Comparison of ENCODE assay signal across 8 cellular contexts in the genomic region with DNA sequence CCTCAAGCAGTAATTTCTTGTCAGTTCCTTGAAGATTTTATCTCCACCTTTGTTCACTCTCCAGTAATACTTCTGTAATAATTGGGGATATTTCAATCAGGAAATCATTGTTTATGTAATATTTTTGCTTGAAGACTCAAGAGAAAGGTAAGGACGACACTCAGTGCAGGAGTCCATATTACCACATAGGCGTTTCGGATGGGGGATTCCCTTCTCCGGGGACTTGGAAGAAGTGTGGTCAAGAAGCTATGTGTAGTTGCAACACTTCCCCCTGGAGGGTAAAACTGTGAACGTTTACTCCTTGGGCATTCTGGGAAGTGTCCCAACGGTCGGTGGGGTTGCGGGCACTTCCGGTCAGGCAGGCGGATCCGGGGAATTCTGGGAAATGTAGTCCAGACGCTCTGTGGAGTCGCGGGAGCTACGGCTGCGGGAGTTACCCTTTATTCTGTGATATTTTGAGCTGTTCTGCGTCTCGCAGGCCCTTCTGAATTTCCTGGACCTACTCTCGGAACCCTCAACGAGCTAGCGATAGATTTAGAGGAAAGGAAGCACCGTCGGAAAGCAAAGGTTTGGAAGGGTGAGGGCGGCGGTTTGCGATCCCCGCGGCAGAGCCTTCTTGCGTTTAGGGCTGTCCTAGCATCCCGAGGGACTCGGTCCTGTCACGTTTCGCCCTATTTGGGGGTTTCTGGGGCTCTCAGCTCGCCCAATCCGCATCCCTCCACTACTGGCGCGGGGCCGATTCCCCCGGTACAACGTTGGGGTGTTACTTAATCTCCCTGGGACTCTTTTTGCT. TPM values are rescaled to one million over a fixed set of nuclear protein-coding genes. Genes with fewer than 3 reads are reported as not detected.
DNase-seq lines count a peak whose midpoint lies in the region; ATAC-seq and TF ChIP-seq lines count a peak whose summit lies in the region.

A gene (plus strand): TSS at position 395 of the 793 bp plus-strand sequence. CDS start 11,499 bp downstream, outside the sequence.

- DNase-seq in ELR (ENCODE audit: low read depth) (peak; percentile 98), H4 (ENCODE audit: low spot score) (peak; percentile 92), MM.1S (peak; percentile 90), SJCRH30 (peak; percentile 94 to 97), glutamatergic neuron (peak; percentile 87), occipital lobe (lab: John Stamatoyannopoulos, UW) (peak; percentile 84), thoracic aorta (ENCODE audit: low spot score) (peak; percentile 80)
- peak; percentile 78 for DNase-seq in activated naive CD8-positive, alpha-beta T cell treated with anti-CD3 and anti-CD28 coated beads for 36 hours

- no peaks in the 10 kb centered on the region for H3K9me2 ChIP-seq in MM.1S (replicated peaks; ENCODE audit: insufficient read depth, low read length)

- 0 out of 2 replicates have a peak, but pooled peaks cover 10% of the 10 kb centered on the region for H3K27me3 ChIP-seq in MM.1S (replicated peaks; ENCODE audit: insufficient read depth, low read length)
- H3K27me3 ChIP-seq in SJCRH30, result no peaks in the 10 kb centered on the region
- no peaks in the 10 kb centered on the region for H3K27me3 ChIP-seq in thoracic aorta (replicated peaks; ENCODE audit: insufficient read depth)

- H2AFZ ChIP-seq in MM.1S (ENCODE audit: low read length), result peak within 1 kb of the TSS; percentile 99

- peak within 1 kb of the TSS; percentile 49 for H3K4me2 ChIP-seq in MM.1S (ENCODE audit: low read depth, low read length)

- peaks cover 30% of the 10 kb centered on the region for H3K36me3 Mint-ChIP-seq in activated naive CD8-positive, alpha-beta T cell treated with anti-CD3 and anti-CD28 coated beads for 36 hours
- H3K36me3 Mint-ChIP-seq in glutamatergic neuron (ENCODE audit: unreplicated experiment), result peaks cover 29% of the 10 kb centered on the region

- H4K20me1 ChIP-seq in MM.1S (ENCODE audit: insufficient read depth, low read length), result no peaks in the 10 kb centered on the region

- H3K27ac ChIP-seq in MM.1S (ENCODE audit: low read length) (no peak within 1 kb of the TSS), SJCRH30 (peak within 1 kb of the TSS; percentile 43), thoracic aorta (peak within 1 kb of the TSS; percentile 52 to 69)

- H3F3A ChIP-seq in MM.1S (ENCODE audit: insufficient read depth, low read length), result no peaks in the 10 kb centered on the region

- H3K27ac Mint-ChIP-seq in activated naive CD8-positive, alpha-beta T cell treated with anti-CD3 and anti-CD28 coated beads for 36 hours, result peak within 1 kb of the TSS; percentile 85
- H3K27ac Mint-ChIP-seq in glutamatergic neuron (ENCODE audit: unreplicated experiment), result peak within 1 kb of the TSS; percentile 93

- H3K79me2 ChIP-seq in MM.1S (ENCODE audit: low read length), result no peaks in the 10 kb centered on the region

- TF ChIP-seq CTCF in MM.1S (IDR thresholded peaks at IDR 0.05; ENCODE audit: low read length) (peak; percentile 45), glutamatergic neuron (IDR thresholded peaks at IDR 0.05; ENCODE audit: partially characterized antibody, unreplicated experiment) (peak; percentile 49), thoracic aorta (IDR thresholded peaks at IDR 0.05) (peak; percentile 26)

- H3K9ac ChIP-seq in MM.1S (ENCODE audit: low read length), result peak within 1 kb of the TSS; percentile 3; the same call in 1 of the 2 replicates

- peak within 1 kb of the TSS; percentile 97 for H3K4me3 Mint-ChIP-seq in activated naive CD8-positive, alpha-beta T cell treated with anti-CD3 and anti-CD28 coated beads for 36 hours
- H3K4me3 Mint-ChIP-seq in glutamatergic neuron (ENCODE audit: unreplicated experiment), result peak within 1 kb of the TSS; percentile 99

- H3K4me1 Mint-ChIP-seq in activated naive CD8-positive, alpha-beta T cell treated with anti-CD3 and anti-CD28 coated beads for 36 hours, result peaks cover 9% of the 10 kb centered on the region
- no peaks in the 10 kb centered on the region for H3K4me1 Mint-ChIP-seq in glutamatergic neuron (ENCODE audit: low read depth, unreplicated experiment)

- H3K4me1 ChIP-seq in MM.1S (ENCODE audit: low read length), result no peaks in the 10 kb centered on the region
- H3K4me1 ChIP-seq in SJCRH30, result no peaks in the 10 kb centered on the region
- peaks cover 0 to 3% of the 10 kb centered on the region in 2 donors for H3K4me1 ChIP-seq in thoracic aorta (ENCODE audit: control insufficient read depth in 1 of 2, low read depth in 2 of 2)

- peak; percentile 99 for ATAC-seq in thoracic aorta (ENCODE audit: insufficient number of reproducible peaks, low FRiP score, low read depth)

- no peaks in the 10 kb centered on the region for H3K9me3 ChIP-seq in MM.1S (replicated peaks; ENCODE audit: insufficient read depth, low read length)
- H3K9me3 ChIP-seq in SJCRH30 (replicated peaks), result peaks cover 15% of the 10 kb centered on the region
- peaks cover 11% of the 10 kb centered on the region for H3K9me3 ChIP-seq in thoracic aorta

- peak within 1 kb of the TSS; percentile 71 for H3K4me3 ChIP-seq in MM.1S (ENCODE audit: low read length)
- H3K4me3 ChIP-seq in SJCRH30, result peak within 1 kb of the TSS; percentile 82
- peak within 1 kb of the TSS; percentile 99 for H3K4me3 ChIP-seq in thoracic aorta

- H3K27me3 Mint-ChIP-seq in activated naive CD8-positive, alpha-beta T cell treated with anti-CD3 and anti-CD28 coated beads for 36 hours, result peaks cover 5% of the 10 kb centered on the region
- H3K27me3 Mint-ChIP-seq in glutamatergic neuron (ENCODE audit: unreplicated experiment), result peaks cover 7% of the 10 kb centered on the region

- peaks cover 38% of the 10 kb centered on the region for H3K9me3 Mint-ChIP-seq in activated naive CD8-positive, alpha-beta T cell treated with anti-CD3 and anti-CD28 coated beads for 36 hours
- H3K9me3 Mint-ChIP-seq in glutamatergic neuron (ENCODE audit: unreplicated experiment), result peaks cover 12% of the 10 kb centered on the region

- no peaks in the 10 kb centered on the region for H3K36me3 ChIP-seq in MM.1S (replicated peaks; ENCODE audit: insufficient read depth, low read length)
- no peaks in the 10 kb centered on the region for H3K36me3 ChIP-seq in SJCRH30
- H3K36me3 ChIP-seq in thoracic aorta, result peaks cover 4% of the 10 kb centered on the region

RNA-seq across cellular contexts. Expression of the gene that starts here (rescaled TPM):
- 1.1 and 1.8 TPM in 2 replicates for total RNA-seq in H4 (2014; rRNA removed; shearing (Covaris generic))
- total RNA-seq in SJCRH30 (2014; rRNA removed; shearing (Covaris generic)), result 7.5 and 8.5 TPM in 2 replicates
- 1 to 10 TPM; 1.2 to 1.6 TPM for total RNA-seq in activated naive CD8-positive, alpha-beta T cell treated with anti-CD3 and anti-CD28 coated beads for 36 hours
- 16.1 TPM for total RNA-seq in glutamatergic neuron (ENCODE audit: unreplicated experiment)
- 24.6 TPM for total RNA-seq in occipital lobe
- total RNA-seq in thoracic aorta, result 10 to 100 TPM in 1 of 2 donors, 1 to 10 TPM in 1; 5.8 to 11.9 TPM
